Comparison of ENCODE assay signal across 28 cellular contexts in genomic region chr17:29996458-29996857, GRCh38. TPM values are rescaled to one million over a fixed set of nuclear protein-coding genes. Genes with fewer than 3 reads are reported as not detected.
"Had no signal": no experiment of that assay in that cellular context is flagged by ENCODE, and none has a peak within 500 bp of the region (broad histone marks: within the 10 kb centered on the region; RNA-seq: fewer than 3 reads in every experiment).

No MANE protein-coding gene starts in this region.

- H3K27me3 ChIP-seq: colonic mucosa, dorsolateral prefrontal cortex, esophagus muscularis mucosa, esophagus squamous epithelium, gastrocnemius medialis, gastroesophageal sphincter, heart left ventricle, heart right ventricle had no signal

- ATAC-seq: effector memory CD8-positive, alpha-beta T cell; esophagus mucosa; foreskin keratinocyte; gastrocnemius medialis; gastroesophageal sphincter; heart left ventricle; heart right ventricle had no signal

- DNase-seq: colonic mucosa; cortex of kidney; dermis blood vessel endothelial cell; dorsolateral prefrontal cortex; effector CD4-positive, alpha-beta T cell; effector CD8-positive, alpha-beta T cell; effector memory CD4-positive, alpha-beta T cell; effector memory CD8-positive, alpha-beta T cell; endodermal cell; erythroblast; esophagus squamous epithelium; foreskin fibroblast; foreskin keratinocyte; foreskin melanocyte; gastrocnemius medialis; glutamatergic neuron; head of caudate nucleus; heart left ventricle; heart right ventricle had no signal

- H3K27ac ChIP-seq: colonic mucosa, coronary artery, dorsolateral prefrontal cortex, epithelial cell of prostate, esophagus muscularis mucosa, esophagus squamous epithelium, foreskin keratinocyte, gastrocnemius medialis, gastroesophageal sphincter, heart left ventricle, heart right ventricle had no signal

- H3K4me1 ChIP-seq: colonic mucosa, esophagus muscularis mucosa, esophagus squamous epithelium, foreskin keratinocyte, gastrocnemius medialis, gastroesophageal sphincter, heart left ventricle, heart right ventricle had no signal

- H3K4me3 ChIP-seq: colonic mucosa, coronary artery, dorsolateral prefrontal cortex, esophagus muscularis mucosa, esophagus squamous epithelium, gastrocnemius medialis, gastroesophageal sphincter, heart left ventricle, heart right ventricle had no signal

- H3K9me3 ChIP-seq: colonic mucosa, gastrocnemius medialis, gastroesophageal sphincter had no signal

- FAIRE-seq: colon, endometrium, endothelial cell of umbilical vein, frontal cortex had no signal

- H3K36me3 ChIP-seq: colonic mucosa, esophagus muscularis mucosa, esophagus squamous epithelium, gastrocnemius medialis, gastroesophageal sphincter, heart left ventricle, heart right ventricle had no signal

RNA-seq across cellular contexts. Expression of gene EFCAB5, which starts 55.0 kb away (rescaled TPM):
- total RNA-seq: endodermal cell, esophagus mucosa had no signal
